In the genomic region with DNA sequence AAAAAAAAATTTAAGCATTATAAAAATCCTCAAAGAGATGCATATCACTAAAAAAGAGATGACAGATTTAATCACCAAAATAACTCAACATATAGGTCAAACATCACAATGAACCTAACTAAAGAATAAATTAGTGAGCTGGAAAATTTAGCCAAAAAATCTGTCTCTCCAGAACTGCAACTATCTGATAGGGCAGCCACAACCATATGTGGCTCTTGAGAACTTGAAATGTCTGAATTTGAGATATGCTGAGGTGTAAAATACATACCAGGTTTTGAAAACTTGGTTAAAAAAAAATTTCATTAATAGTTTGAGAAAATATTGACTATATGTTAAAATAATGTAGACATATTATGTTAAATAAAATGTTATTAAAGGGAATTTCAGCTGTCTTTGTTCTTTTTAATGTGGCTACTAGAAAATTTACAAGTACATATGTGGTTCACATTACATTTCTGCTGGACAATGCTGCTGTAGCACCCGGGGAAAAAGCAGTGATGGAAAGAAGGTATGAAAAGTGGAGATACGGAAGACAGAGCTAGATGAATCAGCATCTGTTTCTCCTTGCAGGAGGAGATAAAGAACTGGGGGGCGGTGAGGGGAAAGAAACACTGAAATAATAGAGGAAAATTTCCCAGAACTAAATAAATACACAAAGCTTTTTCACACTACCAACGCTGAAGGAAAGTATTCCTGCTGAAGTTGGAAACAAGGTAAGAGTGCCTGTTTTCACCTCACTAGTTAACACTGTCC, we compare ENCODE assay signal across 13 cellular contexts.
"Had no signal": no experiment of that assay in that cellular context is flagged by ENCODE, and none has a peak within 500 bp of the region (broad histone marks: within the 10 kb centered on the region; RNA-seq: fewer than 3 reads in every experiment).

No MANE protein-coding gene starts in this region.

- H3K36me3 ChIP-seq: adrenal gland had no signal

- H3K9me3 Mint-ChIP-seq: activated T-cell treated with anti-CD3 and anti-CD28 coated beads, Interleukin-2, amount 50 U/mL, for 24 hours; central memory CD8-positive, alpha-beta T cell; T-helper 2 cell treated with Interferon-gamma antibody and Interleukin-4, amounts not matched to agents 5 μg/mL and 100 μg/mL, for 36 hours had no signal

- H3K27me3 Mint-ChIP-seq: activated T-cell treated with anti-CD3 and anti-CD28 coated beads, Interleukin-2, amount 50 U/mL, for 24 hours; central memory CD8-positive, alpha-beta T cell had no signal

- H3K4me1 Mint-ChIP-seq: central memory CD8-positive, alpha-beta T cell had no signal

- H3K27me3 ChIP-seq: adrenal gland had no signal

- H3K4me3 Mint-ChIP-seq: activated T-cell treated with anti-CD3 and anti-CD28 coated beads, Interleukin-2, amount 50 U/mL, for 24 hours; central memory CD8-positive, alpha-beta T cell; naive B cell; T-helper 2 cell treated with Interferon-gamma antibody and Interleukin-4, amounts not matched to agents 5 μg/mL and 100 μg/mL, for 36 hours had no signal

- H3K36me3 Mint-ChIP-seq: naive B cell had no signal

- H3K27ac Mint-ChIP-seq: activated T-cell treated with anti-CD3 and anti-CD28 coated beads, Interleukin-2, amount 50 U/mL, for 24 hours; T-helper 2 cell treated with Interferon-gamma antibody and Interleukin-4, amounts not matched to agents 5 μg/mL and 100 μg/mL, for 36 hours had no signal

- H3K9me3 ChIP-seq: adrenal gland had no signal

- DNase-seq: activated CD4-positive, alpha-beta T cell treated with anti-CD3 and anti-CD28 coated beads, Interleukin-2, amount 50 U/mL, for 4 hours; activated CD4-positive, CD25-positive, alpha-beta regulatory T cell treated with anti-CD3 and anti-CD28 coated beads, Interleukin-2, amount 50 U/mL, for 72 hours; activated T-cell treated with anti-CD3 and anti-CD28 coated beads, Interleukin-2, amount 50 U/mL, for 24 hours; naive B cell; retina; stimulated activated naive CD4-positive, alpha-beta T cell treated with Interleukin-2 at 50 U/mL for 16 hours; SW 1271; trophoblast cell had no signal

- H3K4me3 ChIP-seq: adrenal gland, coronary artery, lung had no signal

- H3K27ac ChIP-seq: adrenal gland, coronary artery had no signal
